Comparison of ENCODE assay signal across 18 cellular contexts in genomic region chr1:37294514-37294913, GRCh38.
DNase-seq lines count a peak whose midpoint lies in the region; FAIRE-seq and TF ChIP-seq lines count a peak whose summit lies in the region.
"Had no signal": no experiment of that assay in that cellular context is flagged by ENCODE, and none has a peak within 500 bp of the region (broad histone marks: within the 10 kb centered on the region; RNA-seq: fewer than 3 reads in every experiment).

No MANE protein-coding gene starts in this region.

- no peaks in the 10 kb centered on the region for H3K4me1 ChIP-seq in testis

- WGBS in testis, 2 donors = 48 to 58% methylated on average over 7 of the region's 7 CpGs

- H3K4me1 Mint-ChIP-seq in brain = peaks cover 63% of the 10 kb centered on the region

- intact Hi-C loops in testis (cut with DNase I; ENCODE audit: low total_unique reads) = no loop called here

- peak overlapping the region in 2 of 5 experiments; percentile 10 to 18 for H3K4me3 Mint-ChIP-seq in brain
- H3K4me3 Mint-ChIP-seq: CD4-positive, CD25-positive, alpha-beta regulatory T cell had no signal

- TF ChIP-seq POLR2A in testis (IDR thresholded peaks at IDR 0.05) (no peak), GM12891 (IDR thresholded peaks at IDR 0.05; ENCODE audit: low read depth, low read length) (no peak)

- H3K27me3 Mint-ChIP-seq in brain = peaks cover 15% of the 10 kb centered on the region
- H3K27me3 Mint-ChIP-seq: CD4-positive, CD25-positive, alpha-beta regulatory T cell had no signal

- TF ChIP-seq CTCF in brain (conservative IDR thresholded peaks at IDR 0.05) (no peak), testis (IDR thresholded peaks at IDR 0.05) (no peak)

- peak overlapping the region; percentile 4 to 84 (median 77) for H3K27ac Mint-ChIP-seq in brain
- H3K27ac Mint-ChIP-seq: CD4-positive, CD25-positive, alpha-beta regulatory T cell had no signal

- H3K36me3 Mint-ChIP-seq in brain = no peaks in the 10 kb centered on the region
- H3K36me3 Mint-ChIP-seq: CD4-positive, CD25-positive, alpha-beta regulatory T cell had no signal

- H3K27me3 ChIP-seq in testis = no peaks in the 10 kb centered on the region
- H3K27me3 ChIP-seq: BLaER1 treated with 17β-estradiol and CSF1 and Interleukin-3, amounts not matched to agents 10 nM and 100 nM had no signal

- H3K36me3 ChIP-seq in testis (ENCODE audit: low read depth, missing control alignments) = no peaks in the 10 kb centered on the region
- H3K36me3 ChIP-seq: BLaER1 treated with 17β-estradiol and CSF1 and Interleukin-3, amounts not matched to agents 10 nM and 100 nM had no signal

- FAIRE-seq in GM12891 (lab: Jason Lieb, UNC) = no peak
- FAIRE-seq: GM18507 had no signal

- H3K9me3 ChIP-seq in testis = no peaks in the 10 kb centered on the region
- H3K9me3 ChIP-seq: BLaER1 treated with 17β-estradiol and CSF1 and Interleukin-3, amounts not matched to agents 10 nM and 100 nM had no signal

- H3K27ac ChIP-seq in testis = no peak overlapping the region
- H3K27ac ChIP-seq: BLaER1 treated with 17β-estradiol and CSF1 and Interleukin-3, amounts not matched to agents 10 nM and 100 nM; GM23248; HL-60 had no signal

- DNase-seq in NCI-H2227 (lab: John Stamatoyannopoulos, UW; ENCODE audit: unreplicated experiment) (peak; percentile 31), NCI-H2227 treated with DMSO at 0.1 percent for 48 hours (lab: John Stamatoyannopoulos, UW) (no peak), inferior parietal cortex (ENCODE audit: extremely low spot score) (peak; percentile 45), testis (peak; percentile 35), NCI-H510A treated with DMSO at 0.1 percent for 48 hours (lab: John Stamatoyannopoulos, UW) (no peak), GM03348 (ENCODE audit: low spot score) (no peak), GM12891 (ENCODE audit: insufficient read length, low spot score) (no peak)
- DNase-seq: 8988T; AML-193; CD4-positive, CD25-positive, alpha-beta regulatory T cell; DMS53; GF-D8; GM23248; H7 had no signal

- H3K4me3 ChIP-seq in testis = no peak overlapping the region
- H3K4me3 ChIP-seq: BLaER1 treated with 17β-estradiol and CSF1 and Interleukin-3, amounts not matched to agents 10 nM and 100 nM; GM23248 had no signal

- H3K9me3 Mint-ChIP-seq in brain = peaks cover 0 to 4% (median 0%) of the 10 kb centered on the region in 5 experiments
- H3K9me3 Mint-ChIP-seq: CD4-positive, CD25-positive, alpha-beta regulatory T cell had no signal

TF ChIP-seq in GM12891, 5 proteins besides CTCF, POLR2A, EP300 and RAD21:
- TF ChIP-seq POU2F2 (IDR thresholded peaks at IDR 0.05; ENCODE audit: low read depth, low read length) (no peak), SPI1 (IDR thresholded peaks at IDR 0.05; ENCODE audit: low read depth, low read length) (no peak), TAF1 (IDR thresholded peaks at IDR 0.05; ENCODE audit: low read depth, low read length) (no peak), PAX5 (IDR thresholded peaks at IDR 0.05; ENCODE audit: insufficient read depth, low read length, severe bottlenecking) (no peak), POLR2AphosphoS5 (IDR thresholded peaks at IDR 0.05; ENCODE audit: low read depth, low read length) (no peak)

Comparison
In these comparisons a context has a peak if more than half of its experiments do, and no peak if none do; other contexts are left out.
1. DNase-seq: peak in NCI-H2227 (single experiment), inferior parietal cortex (single experiment) and testis (single experiment); none in NCI-H2227 treated with DMSO at 0.1 percent for 48 hours (single experiment), NCI-H510A treated with DMSO at 0.1 percent for 48 hours (single experiment), GM03348 (single experiment) and GM12891 (single experiment).